9 cellular contexts compared by ENCODE assay signal in the genomic region with DNA sequence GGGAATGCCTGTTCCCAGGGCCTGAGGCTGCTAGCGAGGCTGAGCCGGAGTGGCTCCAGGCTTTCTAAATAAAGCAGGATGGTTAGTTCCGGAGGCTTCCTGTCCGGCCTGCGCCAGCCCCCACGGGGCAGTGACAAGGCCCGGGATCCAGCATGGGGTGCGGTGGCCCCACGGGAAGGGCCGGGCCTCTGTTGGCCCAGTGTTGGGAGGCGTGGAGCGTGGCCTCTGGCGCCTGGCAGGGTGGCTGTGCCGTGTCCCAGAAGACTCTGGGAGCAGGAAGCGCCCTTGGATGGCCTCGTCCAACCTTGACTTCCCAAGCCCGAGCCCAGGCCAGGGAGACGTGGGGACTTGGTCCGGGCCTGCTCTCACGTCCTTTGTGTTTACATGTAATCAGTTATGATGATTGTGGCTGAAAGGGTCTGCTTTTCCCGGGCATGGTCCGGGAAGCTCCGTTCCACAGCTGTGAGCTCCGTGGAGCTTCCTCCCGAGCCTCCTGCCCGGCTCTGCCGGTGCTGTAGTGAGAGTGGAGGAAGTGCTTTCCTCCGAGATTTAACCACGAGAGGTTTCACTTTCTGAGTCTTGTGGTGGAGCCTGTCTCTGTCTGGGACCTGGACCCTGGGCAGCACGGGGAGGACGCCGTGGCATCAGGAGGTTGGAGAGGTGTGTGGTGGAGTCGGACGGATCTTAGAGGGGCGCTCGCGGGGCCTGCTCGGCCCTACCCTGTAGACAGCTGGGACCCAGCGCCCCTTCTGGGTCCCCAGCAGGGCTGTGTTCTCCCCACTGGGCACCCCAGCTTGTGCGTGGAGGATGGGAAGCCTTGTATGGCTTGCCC. TPM values are rescaled to one million over a fixed set of nuclear protein-coding genes. Genes with fewer than 3 reads are reported as not detected.
A peak's percentile ranks its signal among the peaks of the same experiment; 100 is the strongest.
DNase-seq lines count a peak whose midpoint lies in the region; ATAC-seq, FAIRE-seq and TF ChIP-seq lines count a peak whose summit lies in the region.
"Had no signal": no experiment of that assay in that cellular context is flagged by ENCODE, and none has a peak within 500 bp of the region (broad histone marks: within the 10 kb centered on the region; RNA-seq: fewer than 3 reads in every experiment).

No MANE protein-coding gene starts in this region.

- no peak for TF ChIP-seq POLR2A in HepG2 (IDR thresholded peaks at IDR 0.05; ENCODE audit: insufficient read depth in 1 of 2, low read depth in 2 of 2, low read length in 2 of 2)

- H3K27me3 ChIP-seq in HepG2 (ENCODE audit: control insufficient read depth in 1 of 2, insufficient read depth in 2 of 2, low read length in 2 of 2) = no peaks in the 10 kb centered on the region
- H3K27me3 ChIP-seq in SJCRH30 = no peaks in the 10 kb centered on the region

- no peak overlapping the region for H3K27ac Mint-ChIP-seq in activated CD4-positive, alpha-beta T cell treated with anti-CD3 and anti-CD28 coated beads for 36 hours
- H3K27ac Mint-ChIP-seq in chondrocyte (ENCODE audit: unreplicated experiment) (peak overlapping the region; percentile 66), type B pancreatic cell (peak overlapping the region; percentile 53)

- BruUV-seq in HepG2 (replicated peaks; lab: Mats Ljungman, UMichigan) = no TSS peak

- peak overlapping the region; percentile 45 for H3K4me3 Mint-ChIP-seq in activated CD4-positive, alpha-beta T cell treated with anti-CD3 and anti-CD28 coated beads for 36 hours
- H3K4me3 Mint-ChIP-seq in chondrocyte (ENCODE audit: unreplicated experiment) (peak overlapping the region; percentile 42), type B pancreatic cell (peak overlapping the region; percentile 54)

- H3K36me3 Mint-ChIP-seq in activated CD4-positive, alpha-beta T cell treated with anti-CD3 and anti-CD28 coated beads for 36 hours (ENCODE audit: low read depth) = no peaks in the 10 kb centered on the region
- H3K36me3 Mint-ChIP-seq in chondrocyte (ENCODE audit: low read depth) (no peaks in the 10 kb centered on the region), type B pancreatic cell (no peaks in the 10 kb centered on the region)

- H3K79me2 ChIP-seq in HepG2 (ENCODE audit: insufficient read depth, low read length) = peaks cover 79% of the 10 kb centered on the region

- H3K4me1 ChIP-seq in HepG2 (ENCODE audit: insufficient read depth, low read length) (peaks cover 44% of the 10 kb centered on the region), SJCRH30 (peaks cover 4% of the 10 kb centered on the region; the same call in 1 of the 2 replicates)

- POLR2A ChIA-PET in activated CD4-positive, alpha-beta T cell treated with anti-CD3 and anti-CD28 coated beads for 36 hours (lab: Charles Lee) = interaction anchor here (0.6 kb wide), 1 partner anchor 19 kb away, joined by 5 read pairs; no protein-coding TSS in a partner anchor
- POLR2A ChIA-PET in HepG2 (lab: Yijun Ruan, JAX) = interaction anchor here (1.6 to 2.2 kb wide), 3 partner anchors 10 to 148 kb away, joined by 6 to 9 read pairs (median 6); no protein-coding TSS in a partner anchor

- H3K4me3 ChIP-seq in HepG2 (replicated peaks in 1 of 3; ENCODE audit: insufficient read depth in 1 of 3, low read depth in 2 of 3, low read length in 3 of 3) (peak overlapping the region in 1 of 3 experiments; percentile 97; a peak in 1 of 6 replicates), SJCRH30 (no peak overlapping the region)

- H4K20me1 ChIP-seq in HepG2 (ENCODE audit: insufficient read depth, low read length) = peaks cover 30% of the 10 kb centered on the region

- H3K27me3 Mint-ChIP-seq in activated CD4-positive, alpha-beta T cell treated with anti-CD3 and anti-CD28 coated beads for 36 hours = no peaks in the 10 kb centered on the region
- H3K27me3 Mint-ChIP-seq in chondrocyte (ENCODE audit: low read depth) = no peaks in the 10 kb centered on the region
- H3K27me3 Mint-ChIP-seq in type B pancreatic cell = no peaks in the 10 kb centered on the region

- H3K27ac ChIP-seq in HepG2 (ENCODE audit: extremely low read length, insufficient read depth, low read length) (peak overlapping the region; percentile 21), SJCRH30 (no peak overlapping the region; the same call in 1 of the 2 replicates)

- H3K9me3 ChIP-seq in HepG2 (ENCODE audit: low read length) (no peaks in the 10 kb centered on the region), SJCRH30 (replicated peaks) (no peaks in the 10 kb centered on the region)

- H3K4me2 ChIP-seq in HepG2 (ENCODE audit: low read depth, low read length) = peak overlapping the region; percentile 97

- ATAC-seq in activated CD4-positive, alpha-beta T cell treated with anti-CD3 and anti-CD28 coated beads for 36 hours = no peak
- ATAC-seq in HepG2 (no peak), GM21528 (IDR thresholded peaks at IDR 0.05; ENCODE audit: low FRiP score, unreplicated experiment) (no peak)

- in situ Hi-C loops in HepG2 (cut with HindIII; ENCODE audit: extremely low pct_ligation_motif_present, low pct_unique_long_range_greater_than_20kb) = no loop called here

- H3K36me3 ChIP-seq in HepG2 (replicated peaks in 1 of 2; ENCODE audit: control insufficient read depth in 1 of 2, insufficient read depth in 2 of 2, low read length in 2 of 2) (no peaks in the 10 kb centered on the region), SJCRH30 (no peaks in the 10 kb centered on the region)

- no peak for FAIRE-seq in HepG2 (lab: Jason Lieb, UNC)
- FAIRE-seq: A204.1 had no signal

- 79% methylated on average over 18 of the region's 40 CpGs for WGBS in HepG2 (ENCODE audit: low lambda C conversion rate)

- TF ChIP-seq RAD21 in HepG2 (CRISPR knock-in tag; IDR thresholded peaks at IDR 0.05) = no peak

- CTCF ChIA-PET in activated CD4-positive, alpha-beta T cell treated with anti-CD3 and anti-CD28 coated beads for 36 hours (lab: Charles Lee) = interaction anchor here (1.1 kb wide), 1 partner anchor 10 kb away, joined by 4 read pairs; no protein-coding TSS in a partner anchor
- CTCF ChIA-PET in HepG2 (lab: Yijun Ruan, JAX; ENCODE audit: low intra/inter-chr PET ratio, low total read pairs) = no interaction called here

- H2AFZ ChIP-seq in HepG2 (ENCODE audit: low read length) = no peak overlapping the region

- H3K4me1 Mint-ChIP-seq in activated CD4-positive, alpha-beta T cell treated with anti-CD3 and anti-CD28 coated beads for 36 hours = peaks cover 29% of the 10 kb centered on the region
- peaks cover 43% of the 10 kb centered on the region for H3K4me1 Mint-ChIP-seq in chondrocyte (ENCODE audit: low read depth)
- H3K4me1 Mint-ChIP-seq in type B pancreatic cell (ENCODE audit: unreplicated experiment) = peaks cover 12% of the 10 kb centered on the region

- TF ChIP-seq CTCF in chondrocyte (IDR thresholded peaks at IDR 0.05) (no peak), HepG2 (CRISPR knock-in tag; IDR thresholded peaks at IDR 0.05) (no peak), type B pancreatic cell (conservative IDR thresholded peaks at IDR 0.05) (no peak)

- H3K9ac ChIP-seq in HepG2 (ENCODE audit: insufficient read depth, low read depth, low read length) = 0 out of 2 replicates have a peak overlapping the region, but pooled peaks have one; percentile 17

- DNase-seq in activated CD4-positive, alpha-beta T cell treated with anti-CD3 and anti-CD28 coated beads for 36 hours = no peak
- DNase-seq in activated CD4-positive, alpha-beta T cell treated with anti-CD3 and anti-CD28 coated beads for 48 hours = no peak
- no peak for DNase-seq in chondrocyte (ENCODE audit: low spot score)
- no peak for DNase-seq in HepG2 (ENCODE audit: low spot score)
- no peak for DNase-seq in type B pancreatic cell (ENCODE audit: extremely low spot score, unreplicated experiment)
- DNase-seq in NCI-H2029 treated with DMSO at 0.1 percent for 48 hours (lab: John Stamatoyannopoulos, UW) = no peak
- no peak for DNase-seq in SJCRH30

- no peak for TF ChIP-seq EP300 in HepG2 (IDR thresholded peaks at IDR 0.05; ENCODE audit: low read depth in 2 of 2, low read length in 2 of 2)
- no peak for TF ChIP-seq EP300 in HepG2 (CRISPR knock-in tag; IDR thresholded peaks at IDR 0.05; ENCODE audit: borderline replicate concordance)

- H3K9me3 Mint-ChIP-seq in activated CD4-positive, alpha-beta T cell treated with anti-CD3 and anti-CD28 coated beads for 36 hours (ENCODE audit: low read depth) = no peaks in the 10 kb centered on the region
- H3K9me3 Mint-ChIP-seq in chondrocyte (ENCODE audit: low read depth) (no peaks in the 10 kb centered on the region), type B pancreatic cell (no peaks in the 10 kb centered on the region)

- intact Hi-C loops in activated CD4-positive, alpha-beta T cell treated with anti-CD3 and anti-CD28 coated beads for 36 hours (cut with DNase I, micrococcal nuclease) = no loop called here
- intact Hi-C loops in HepG2 (cut with micrococcal nuclease; ENCODE audit: unreplicated experiment) = no loop called here

RNA-seq across cellular contexts. Expression of a gene that starts 4.6 kb away (rescaled TPM):
- total RNA-seq in activated CD4-positive, alpha-beta T cell treated with anti-CD3 and anti-CD28 coated beads for 36 hours = 10 to 100 TPM in 1 of 2 experiments, 1 to 10 TPM in 1; 7.3 to 13.2 TPM
- total RNA-seq in chondrocyte (62.1 to 68.9 TPM (median 68.1 TPM) in 3 replicates), HepG2 (2016; rRNA removed; fragmentation: Illumina TruSeq; extraction: Trizol) (18.8 and 26.8 TPM in 2 replicates), type B pancreatic cell (ENCODE audit: low replicate concordance) (46.9 and 62.0 TPM in 2 replicates)
- 4.5 and 5.5 TPM in 2 replicates for total RNA-seq in HepG2 (2016; cell fraction: cytosol; rRNA removed; fragmentation: Illumina TruSeq; extraction: Trizol; ENCODE audit: low read depth)
- total RNA-seq in HepG2 (2016; cell fraction: insoluble cytoplasmic fraction; rRNA removed; fragmentation: Illumina TruSeq; extraction: Trizol) = 16.2 and 28.2 TPM in 2 replicates
- total RNA-seq in HepG2 (2016; cell fraction: membrane; rRNA removed; fragmentation: Illumina TruSeq; extraction: Trizol) = 20.2 and 20.3 TPM in 2 replicates
- 13.2 and 15.8 TPM in 2 replicates for total RNA-seq in HepG2 (2016; cell fraction: nucleus; rRNA removed; fragmentation: Illumina TruSeq; extraction: Trizol)
- polyA plus RNA-seq in HepG2 (2011; rRNA removed) = 16.0 and 16.8 TPM in 2 replicates
- 18.0 and 19.4 TPM in 2 replicates for polyA plus RNA-seq in HepG2 (2011; cell fraction: cytosol; rRNA removed)
- 24.5 and 30.8 TPM in 2 replicates for polyA plus RNA-seq in HepG2 (2011; cell fraction: nucleus; rRNA removed)
- polyA plus RNA-seq in HepG2 (2012) = 21.5 and 25.5 TPM in 2 replicates
- 4.2 and 4.6 TPM in 2 replicates for polyA plus RNA-seq in HepG2 (2016; cell fraction: cytosol; fragmentation: Illumina TruSeq; extraction: Trizol; ENCODE audit: low read depth)
- 25.9 and 33.9 TPM in 2 replicates for polyA plus RNA-seq in HepG2 (2016; cell fraction: insoluble cytoplasmic fraction; fragmentation: Illumina TruSeq; extraction: Trizol; ENCODE audit: low read depth)
- polyA plus RNA-seq in HepG2 (2016; cell fraction: membrane; fragmentation: Illumina TruSeq; extraction: Trizol; ENCODE audit: low read depth) = 14.1 and 15.9 TPM in 2 replicates
- 31.1 and 31.9 TPM in 2 replicates for polyA plus RNA-seq in HepG2 (2016; cell fraction: nucleus; fragmentation: Illumina TruSeq; extraction: Trizol; ENCODE audit: insufficient read depth, low read depth)
- 36.6 and 52.6 TPM in 2 replicates for polyA minus RNA-seq in HepG2 (2011; rRNA and poly(A)+ RNA removed; ENCODE audit: low replicate concordance)
- polyA minus RNA-seq in HepG2 (2011; cell fraction: cytosol; rRNA and poly(A)+ RNA removed) = 10.8 and 16.8 TPM in 2 replicates
- 6.7 and 7.1 TPM in 2 replicates for polyA minus RNA-seq in HepG2 (2011; cell fraction: nucleus; rRNA and poly(A)+ RNA removed)
- total RNA-seq in SJCRH30 (2014; rRNA removed; shearing (Covaris generic)) = 35.8 and 40.1 TPM in 2 replicates

RNA-seq across cellular contexts. Expression of a gene that starts 36.4 kb away (rescaled TPM):
- total RNA-seq in activated CD4-positive, alpha-beta T cell treated with anti-CD3 and anti-CD28 coated beads for 36 hours = 100 to 1,000 TPM; 349 to 533 TPM
- total RNA-seq in chondrocyte = 223 to 306 TPM (median 303 TPM) in 3 replicates
- 51.6 and 62.8 TPM in 2 replicates for total RNA-seq in HepG2 (2016; rRNA removed; fragmentation: Illumina TruSeq; extraction: Trizol)
- total RNA-seq in HepG2 (2016; cell fraction: cytosol; rRNA removed; fragmentation: Illumina TruSeq; extraction: Trizol; ENCODE audit: low read depth) = 148 and 187 TPM in 2 replicates
- total RNA-seq in HepG2 (2016; cell fraction: insoluble cytoplasmic fraction; rRNA removed; fragmentation: Illumina TruSeq; extraction: Trizol) = 41.9 and 63.2 TPM in 2 replicates
- 155 and 189 TPM in 2 replicates for total RNA-seq in HepG2 (2016; cell fraction: membrane; rRNA removed; fragmentation: Illumina TruSeq; extraction: Trizol)
- total RNA-seq in HepG2 (2016; cell fraction: nucleus; rRNA removed; fragmentation: Illumina TruSeq; extraction: Trizol) = 29.0 and 32.6 TPM in 2 replicates
- 189 and 246 TPM in 2 replicates for polyA plus RNA-seq in HepG2 (2011; rRNA removed)
- polyA plus RNA-seq in HepG2 (2011; cell fraction: cytosol; rRNA removed) = 170 and 253 TPM in 2 replicates
- 312 and 359 TPM in 2 replicates for polyA plus RNA-seq in HepG2 (2011; cell fraction: nucleus; rRNA removed)
- polyA plus RNA-seq in HepG2 (2012) = 157 and 182 TPM in 2 replicates
- 365 and 380 TPM in 2 replicates for polyA plus RNA-seq in HepG2 (2016; cell fraction: cytosol; fragmentation: Illumina TruSeq; extraction: Trizol; ENCODE audit: low read depth)
- 90.9 and 108 TPM in 2 replicates for polyA plus RNA-seq in HepG2 (2016; cell fraction: insoluble cytoplasmic fraction; fragmentation: Illumina TruSeq; extraction: Trizol; ENCODE audit: low read depth)
- polyA plus RNA-seq in HepG2 (2016; cell fraction: membrane; fragmentation: Illumina TruSeq; extraction: Trizol; ENCODE audit: low read depth) = 308 and 330 TPM in 2 replicates
- 105 and 117 TPM in 2 replicates for polyA plus RNA-seq in HepG2 (2016; cell fraction: nucleus; fragmentation: Illumina TruSeq; extraction: Trizol; ENCODE audit: insufficient read depth, low read depth)
- 213 and 462 TPM in 2 replicates for polyA minus RNA-seq in HepG2 (2011; rRNA and poly(A)+ RNA removed; ENCODE audit: low replicate concordance)
- 159 and 180 TPM in 2 replicates for polyA minus RNA-seq in HepG2 (2011; cell fraction: cytosol; rRNA and poly(A)+ RNA removed)
- 36.2 and 46.2 TPM in 2 replicates for polyA minus RNA-seq in HepG2 (2011; cell fraction: nucleus; rRNA and poly(A)+ RNA removed)
- 302 and 418 TPM in 2 replicates for total RNA-seq in type B pancreatic cell (ENCODE audit: low replicate concordance)
- 313 and 320 TPM in 2 replicates for total RNA-seq in SJCRH30 (2014; rRNA removed; shearing (Covaris generic))

RNA-seq across cellular contexts. Expression of a gene that starts 37.1 kb away (rescaled TPM):
- total RNA-seq in activated CD4-positive, alpha-beta T cell treated with anti-CD3 and anti-CD28 coated beads for 36 hours = 10 to 100 TPM; 64.9 to 70.9 TPM
- total RNA-seq in chondrocyte (not detected in 3 replicates), HepG2 (2016; rRNA removed; fragmentation: Illumina TruSeq; extraction: Trizol) (not detected in 2 replicates), type B pancreatic cell (ENCODE audit: low replicate concordance) (1.6 and 3.9 TPM in 2 replicates)
- not detected in 2 replicates for total RNA-seq in HepG2 (2016; cell fraction: cytosol; rRNA removed; fragmentation: Illumina TruSeq; extraction: Trizol; ENCODE audit: low read depth)
- total RNA-seq in HepG2 (2016; cell fraction: insoluble cytoplasmic fraction; rRNA removed; fragmentation: Illumina TruSeq; extraction: Trizol) = not detected in 2 replicates
- not detected in 2 replicates for total RNA-seq in HepG2 (2016; cell fraction: membrane; rRNA removed; fragmentation: Illumina TruSeq; extraction: Trizol)
- total RNA-seq in HepG2 (2016; cell fraction: nucleus; rRNA removed; fragmentation: Illumina TruSeq; extraction: Trizol) = not detected in 2 replicates
- polyA plus RNA-seq in HepG2 (2011; rRNA removed) = not detected in 2 replicates
- polyA plus RNA-seq in HepG2 (2011; cell fraction: cytosol; rRNA removed) = 0.04 TPM in 1 of 2 replicates, not detected in the other
- not detected in 2 replicates for polyA plus RNA-seq in HepG2 (2011; cell fraction: nucleus; rRNA removed)
- not detected in 2 replicates for polyA plus RNA-seq in HepG2 (2012)
- not detected in 2 replicates for polyA plus RNA-seq in HepG2 (2016; cell fraction: cytosol; fragmentation: Illumina TruSeq; extraction: Trizol; ENCODE audit: low read depth)
- not detected in 2 replicates for polyA plus RNA-seq in HepG2 (2016; cell fraction: insoluble cytoplasmic fraction; fragmentation: Illumina TruSeq; extraction: Trizol; ENCODE audit: low read depth)
- 0.08 TPM in 1 of 2 replicates, not detected in the other for polyA plus RNA-seq in HepG2 (2016; cell fraction: membrane; fragmentation: Illumina TruSeq; extraction: Trizol; ENCODE audit: low read depth)
- 0.22 TPM in 1 of 2 replicates, not detected in the other for polyA plus RNA-seq in HepG2 (2016; cell fraction: nucleus; fragmentation: Illumina TruSeq; extraction: Trizol; ENCODE audit: insufficient read depth, low read depth)
- polyA minus RNA-seq in HepG2 (2011; rRNA and poly(A)+ RNA removed; ENCODE audit: low replicate concordance) = 0.10 and 0.61 TPM in 2 replicates
- polyA minus RNA-seq in HepG2 (2011; cell fraction: cytosol; rRNA and poly(A)+ RNA removed) = not detected in 2 replicates
- polyA minus RNA-seq in HepG2 (2011; cell fraction: nucleus; rRNA and poly(A)+ RNA removed) = not detected in 2 replicates
- total RNA-seq in SJCRH30 (2014; rRNA removed; shearing (Covaris generic)) = 0.13 and 0.59 TPM in 2 replicates

Comparison
In these comparisons a context has a peak if more than half of its experiments do, and no peak if none do; other contexts are left out.
1. RNA of a gene that starts 37.1 kb away (total RNA-seq): 64.9 to 70.9 TPM in activated CD4-positive, alpha-beta T cell treated with anti-CD3 and anti-CD28 coated beads for 36 hours; 1.6 to 3.9 TPM in type B pancreatic cell, 0.13 to 0.59 TPM in SJCRH30, not detected in chondrocyte and not detected in HepG2; every median in the first group is over 10 times any median in the second.
2. Peak in every context shown above with its lines, with median percentiles within 50 percentile points of each other: H3K4me3 Mint-ChIP-seq.